In genomic region chr3:177452487-177452886, GRCh38 we compare ENCODE assay signal across 10 cellular contexts.
DNase-seq lines count a peak whose midpoint lies in the region; ATAC-seq, FAIRE-seq and TF ChIP-seq lines count a peak whose summit lies in the region.
"Had no signal": no experiment of that assay in that cellular context is flagged by ENCODE, and none has a peak within 500 bp of the region (broad histone marks: within the 10 kb centered on the region; RNA-seq: fewer than 3 reads in every experiment).

No MANE protein-coding gene starts in this region.

- DNase-seq in Caki2 (ENCODE audit: low read depth) (peak; percentile 42), PC-3 (peak; percentile 25), esophagus muscularis mucosa (ENCODE audit: extremely low spot score) (no peak), pancreas (no peak), NK-92 (lab: John Stamatoyannopoulos, UW; ENCODE audit: unreplicated experiment) (no peak), type B pancreatic cell (ENCODE audit: extremely low spot score, unreplicated experiment) (no peak)
- no peak for DNase-seq in activated CD4-positive, alpha-beta memory T cell treated with anti-CD3 and anti-CD28 coated beads, Interleukin-2, amount 10 ng/mL, durations not matched to agents 7 days and 5 days
- DNase-seq: activated CD4-positive, alpha-beta T cell treated with anti-CD3 and anti-CD28 coated beads, Interleukin-2, amount 10 ng/mL, durations not matched to agents 7 days and 5 days had no signal

- H3K9me3 Mint-ChIP-seq in activated CD4-positive, alpha-beta memory T cell treated with anti-CD3 and anti-CD28 coated beads, Interleukin-2, amount 10 ng/mL, durations not matched to agents 7 days and 5 days: peaks cover 4% of the 10 kb centered on the region
- no peaks in the 10 kb centered on the region for H3K9me3 Mint-ChIP-seq in type B pancreatic cell
- H3K9me3 Mint-ChIP-seq: natural killer cell treated with Interleukin-12 subunit alpha and Interleukin-12 subunit beta and Interleukin-15 and Interleukin-18, amount 100 ng/mL, for 72 hours had no signal

- H3K27ac ChIP-seq in PC-3 (ENCODE audit: low read length): no peak overlapping the region
- H3K27ac ChIP-seq in esophagus muscularis mucosa (replicated peaks in 1 of 4): peak overlapping the region; percentile 73 to 85 (median 83)
- no peak overlapping the region for H3K27ac ChIP-seq in pancreas

- H3K4me1 Mint-ChIP-seq in activated CD4-positive, alpha-beta memory T cell treated with anti-CD3 and anti-CD28 coated beads, Interleukin-2, amount 10 ng/mL, durations not matched to agents 7 days and 5 days: peaks cover 16% of the 10 kb centered on the region
- H3K4me1 Mint-ChIP-seq in type B pancreatic cell (ENCODE audit: unreplicated experiment): peaks cover 18% of the 10 kb centered on the region

- no peaks in the 10 kb centered on the region for H3F3A ChIP-seq in PC-3 (ENCODE audit: low read length, unreplicated experiment)

- POLR2A ChIA-PET in PC-3 (lab: Charles Lee; ENCODE audit: unreplicated experiment): no interaction called here
- POLR2A ChIA-PET in activated CD4-positive, alpha-beta memory T cell treated with anti-CD3 and anti-CD28 coated beads, Interleukin-2, amount 10 ng/mL, durations not matched to agents 7 days and 5 days (lab: Charles Lee): no interaction called here

- TF ChIP-seq POLR2A in esophagus muscularis mucosa (IDR thresholded peaks at IDR 0.05; ENCODE audit: low read depth): no peak

- H3K9me2 ChIP-seq in PC-3 (replicated peaks; ENCODE audit: low read length): no peaks in the 10 kb centered on the region

- H3K9ac ChIP-seq in PC-3 (ENCODE audit: low read length): no peak overlapping the region

- H3K4me2 ChIP-seq in PC-3 (ENCODE audit: low read length): no peak overlapping the region

- CTCF ChIA-PET in PC-3 (lab: Charles Lee): no interaction called here
- CTCF ChIA-PET in activated CD4-positive, alpha-beta memory T cell treated with anti-CD3 and anti-CD28 coated beads, Interleukin-2, amount 10 ng/mL, durations not matched to agents 7 days and 5 days (lab: Charles Lee): no interaction called here

- H3K4me1 ChIP-seq in PC-3 (ENCODE audit: insufficient read depth, low read length): no peaks in the 10 kb centered on the region
- peaks cover 15 to 54% (median 49%) of the 10 kb centered on the region in 4 donors for H3K4me1 ChIP-seq in esophagus muscularis mucosa
- no peaks in the 10 kb centered on the region for H3K4me1 ChIP-seq in pancreas

- intact Hi-C loops in PC-3 (cut with micrococcal nuclease): no loop called here
- intact Hi-C loops in esophagus muscularis mucosa (cut with DNase I): no loop called here
- intact Hi-C loops in pancreas (cut with DNase I): no loop called here

- H3K4me3 ChIP-seq in PC-3 (ENCODE audit: low read length) (no peak overlapping the region), esophagus muscularis mucosa (no peak overlapping the region), pancreas (no peak overlapping the region)

- no peaks in the 10 kb centered on the region for H3K27me3 ChIP-seq in PC-3 (ENCODE audit: low read length)
- no peaks in the 10 kb centered on the region for H3K27me3 ChIP-seq in esophagus muscularis mucosa
- H3K27me3 ChIP-seq in pancreas: no peaks in the 10 kb centered on the region

- no peaks in the 10 kb centered on the region for H3K27me3 Mint-ChIP-seq in activated CD4-positive, alpha-beta memory T cell treated with anti-CD3 and anti-CD28 coated beads, Interleukin-2, amount 10 ng/mL, durations not matched to agents 7 days and 5 days
- H3K27me3 Mint-ChIP-seq in type B pancreatic cell: no peaks in the 10 kb centered on the region
- H3K27me3 Mint-ChIP-seq: activated CD4-positive, alpha-beta T cell treated with anti-CD3 and anti-CD28 coated beads, Interleukin-2, amount 10 ng/mL, durations not matched to agents 7 days and 5 days; natural killer cell treated with Interleukin-12 subunit alpha and Interleukin-12 subunit beta and Interleukin-15 and Interleukin-18, amount 100 ng/mL, for 72 hours had no signal

- H3K4me3 Mint-ChIP-seq in activated CD4-positive, alpha-beta memory T cell treated with anti-CD3 and anti-CD28 coated beads, Interleukin-2, amount 10 ng/mL, durations not matched to agents 7 days and 5 days: no peak overlapping the region
- H3K4me3 Mint-ChIP-seq in type B pancreatic cell: no peak overlapping the region
- H3K4me3 Mint-ChIP-seq: activated CD4-positive, alpha-beta T cell treated with anti-CD3 and anti-CD28 coated beads, Interleukin-2, amount 10 ng/mL, durations not matched to agents 7 days and 5 days; natural killer cell treated with Interleukin-12 subunit alpha and Interleukin-12 subunit beta and Interleukin-15 and Interleukin-18, amount 100 ng/mL, for 72 hours had no signal

- H3K36me3 ChIP-seq in PC-3 (ENCODE audit: low read depth, low read length): no peaks in the 10 kb centered on the region
- H3K36me3 ChIP-seq in esophagus muscularis mucosa: no peaks in the 10 kb centered on the region
- H3K36me3 ChIP-seq in pancreas: no peaks in the 10 kb centered on the region

- BruUV-seq in PC-3 (replicated peaks; lab: Mats Ljungman, UMichigan): no TSS peak

- H3K79me2 ChIP-seq in PC-3 (ENCODE audit: low read length): no peaks in the 10 kb centered on the region

- H3K9me3 ChIP-seq in PC-3 (ENCODE audit: low read length) (0 out of 2 replicates have a peak, but pooled peaks cover 1% of the 10 kb centered on the region), esophagus muscularis mucosa (no peaks in the 10 kb centered on the region), pancreas (no peaks in the 10 kb centered on the region)

- ATAC-seq in PC-3 (peak; percentile 50; the same call in 1 of the 2 replicates), pancreas (peak in 3 of 4 donors; percentile 28 to 69 (median 44)), GM18867 (IDR thresholded peaks at IDR 0.05; ENCODE audit: unreplicated experiment) (no peak)
- ATAC-seq: natural killer cell treated with Interleukin-12 subunit alpha and Interleukin-12 subunit beta and Interleukin-15 and Interleukin-18, amount 100 ng/mL, for 72 hours had no signal

- H3K36me3 Mint-ChIP-seq in activated CD4-positive, alpha-beta memory T cell treated with anti-CD3 and anti-CD28 coated beads, Interleukin-2, amount 10 ng/mL, durations not matched to agents 7 days and 5 days (ENCODE audit: low read depth): no peaks in the 10 kb centered on the region
- H3K36me3 Mint-ChIP-seq in type B pancreatic cell: no peaks in the 10 kb centered on the region
- H3K36me3 Mint-ChIP-seq: natural killer cell treated with Interleukin-12 subunit alpha and Interleukin-12 subunit beta and Interleukin-15 and Interleukin-18, amount 100 ng/mL, for 72 hours had no signal

- H3K27ac Mint-ChIP-seq in activated CD4-positive, alpha-beta memory T cell treated with anti-CD3 and anti-CD28 coated beads, Interleukin-2, amount 10 ng/mL, durations not matched to agents 7 days and 5 days: no peak overlapping the region
- no peak overlapping the region for H3K27ac Mint-ChIP-seq in type B pancreatic cell
- H3K27ac Mint-ChIP-seq: activated CD4-positive, alpha-beta T cell treated with anti-CD3 and anti-CD28 coated beads, Interleukin-2, amount 10 ng/mL, durations not matched to agents 7 days and 5 days; natural killer cell treated with Interleukin-12 subunit alpha and Interleukin-12 subunit beta and Interleukin-15 and Interleukin-18, amount 100 ng/mL, for 72 hours had no signal

- no peak for FAIRE-seq in pancreas (lab: Jason Lieb, UNC)

- H2AFZ ChIP-seq in PC-3 (ENCODE audit: low read length): no peak overlapping the region

- TF ChIP-seq CTCF in PC-3 (conservative IDR thresholded peaks at IDR 0.05; ENCODE audit: low read depth, low read length): no peak
- TF ChIP-seq CTCF in esophagus muscularis mucosa (IDR thresholded peaks at IDR 0.05): no peak
- TF ChIP-seq CTCF in pancreas (IDR thresholded peaks at IDR 0.05): no peak
- no peak for TF ChIP-seq CTCF in type B pancreatic cell (conservative IDR thresholded peaks at IDR 0.05)

- no peaks in the 10 kb centered on the region for H4K20me1 ChIP-seq in PC-3 (ENCODE audit: low read length)

- in situ Hi-C loops in Caki2 (cut with HindIII; ENCODE audit: low pct_unique_long_range_greater_than_20kb, low sequenced_read_pairs): no loop called here

- WGBS in esophagus muscularis mucosa: 0% methylated on average over 1 of the region's 1 CpG
- WGBS in pancreas, 2 donors: 20 to 38% methylated on average over 1 of the region's 1 CpG

- TF ChIP-seq EP300 in esophagus muscularis mucosa (IDR thresholded peaks at IDR 0.05): no peak

Comparison
In these comparisons a context has a peak if more than half of its experiments do, and no peak if none do; other contexts are left out.
1. DNase-seq: peak in Caki2 (single experiment) and PC-3 (single experiment); none in esophagus muscularis mucosa (single experiment), pancreas (0 of 6), NK-92 (single experiment), activated CD4-positive, alpha-beta memory T cell treated with anti-CD3 and anti-CD28 coated beads, Interleukin-2, amount 10 ng/mL, durations not matched to agents 7 days and 5 days (single experiment) and type B pancreatic cell (single experiment).
2. H3K27ac ChIP-seq: peak in esophagus muscularis mucosa (4 of 4); none in PC-3 (single experiment) and pancreas (0 of 4).